ENCODE assay signal across 8 cellular contexts in genomic region chr9:21031091-21031817, GRCh38. TPM values are rescaled to one million over a fixed set of nuclear protein-coding genes. Genes with fewer than 3 reads are reported as not detected.
DNase-seq lines count a peak whose midpoint lies in the region; ATAC-seq and TF ChIP-seq lines count a peak whose summit lies in the region.

HACD4 (minus strand) TSS chr9:21031640; CDS start chr9:21031590, 50 bp downstream.

- POLR2A ChIA-PET in CD8-positive, alpha-beta T cell (lab: Charles Lee): interaction anchor here (0.6 to 1.7 kb wide), 5 partner anchors 12 to 1902 kb away, joined by 3 to 7 read pairs (median 5); partner anchors contain the start of gene MLLT3

- H3K27me3 ChIP-seq in CD8-positive, alpha-beta T cell (ENCODE audit: insufficient read depth, low read length): no peaks in the 10 kb centered on the region
- no peaks in the 10 kb centered on the region for H3K27me3 ChIP-seq in right lobe of liver

- no peaks in the 10 kb centered on the region for H3K9me3 ChIP-seq in CD8-positive, alpha-beta T cell (ENCODE audit: low read length)
- no peaks in the 10 kb centered on the region for H3K9me3 ChIP-seq in right lobe of liver

- ATAC-seq in CD8-positive, alpha-beta T cell: peak; percentile 82
- ATAC-seq in GM19372 (IDR thresholded peaks at IDR 0.05; ENCODE audit: low read depth, unreplicated experiment) (peak; percentile 76), HG03469 (IDR thresholded peaks at IDR 0.05; ENCODE audit: unreplicated experiment) (peak; percentile 52), right lobe of liver (peak; percentile 79 to 87 (median 86))

- DNase-seq in CD8-positive, alpha-beta T cell: peak; percentile 40 to 82 (median 62)
- peak; percentile 16 to 26 for DNase-seq in activated CD4-positive, alpha-beta T cell treated with anti-CD3 and anti-CD28 coated beads for 24 hours (ENCODE audit: low read depth in 2 of 2)
- peak; percentile 76 for DNase-seq in coronary artery (ENCODE audit: low spot score)
- DNase-seq in right lobe of liver: peak; percentile 58 to 69 (median 60)
- peak; percentile 11 to 56 (median 51) for DNase-seq in stimulated activated CD4-positive, alpha-beta T cell treated with anti-CD3 and anti-CD28 coated beads, TNF-alpha, amount 100 ng/mL, for 24 hours (ENCODE audit: low read depth in 3 of 3)
- DNase-seq in NCI-H2171 treated with DMSO at 0.1 percent for 48 hours (lab: John Stamatoyannopoulos, UW): no peak

- peak within 1 kb of the TSS; percentile 79 for H3K27ac ChIP-seq in CD8-positive, alpha-beta T cell (ENCODE audit: low read depth, low read length)
- peak within 1 kb of the TSS; percentile 62 to 86 for H3K27ac ChIP-seq in coronary artery
- peak within 1 kb of the TSS; percentile 29 to 41 (median 31) for H3K27ac ChIP-seq in right lobe of liver

- peaks cover 41% of the 10 kb centered on the region for H3K4me1 ChIP-seq in CD8-positive, alpha-beta T cell (ENCODE audit: insufficient read depth, low read length)
- no peaks in the 10 kb centered on the region for H3K4me1 ChIP-seq in right lobe of liver

- H3K36me3 ChIP-seq in CD8-positive, alpha-beta T cell (ENCODE audit: insufficient read depth, low read length): no peaks in the 10 kb centered on the region
- no peaks in the 10 kb centered on the region for H3K36me3 ChIP-seq in right lobe of liver

- no peak for TF ChIP-seq POLR2A in right lobe of liver (IDR thresholded peaks at IDR 0.05)

- peak within 1 kb of the TSS; percentile 88 for H3K27ac Mint-ChIP-seq in CD8-positive, alpha-beta T cell

- intact Hi-C loops in CD8-positive, alpha-beta T cell (cut with DNase I, micrococcal nuclease): loop anchor here (1.0 to 10.0 kb wide), 9 partner anchors 41 to 774 kb away; partner anchors contain the start of genes FOCAD (in 2 of the 2), MLLT3 (in 2 of the 2) and MTAP (in 2 of the 2)
- intact Hi-C loops in right lobe of liver (cut with DNase I): no loop called here

- CTCF ChIA-PET in CD8-positive, alpha-beta T cell (lab: Charles Lee): interaction anchor here (0.5 to 1.1 kb wide), 3 partner anchors 11 to 1104 kb away, joined by 3 to 4 read pairs (median 4); no protein-coding TSS in a partner anchor

- WGBS in right lobe of liver (ENCODE audit: insufficient coverage, low coverage, low lambda C conversion rate, missing lambda C conversion rate): 13% methylated on average over 9 of the region's 48 CpGs

- H3K9me3 Mint-ChIP-seq in CD8-positive, alpha-beta T cell: no peaks in the 10 kb centered on the region

- peak within 1 kb of the TSS; percentile 84 for H3K4me3 Mint-ChIP-seq in CD8-positive, alpha-beta T cell

- H3K36me3 Mint-ChIP-seq in CD8-positive, alpha-beta T cell: peaks cover 18% of the 10 kb centered on the region

- H3K4me3 ChIP-seq in CD8-positive, alpha-beta T cell (ENCODE audit: low read depth, low read length): peak within 1 kb of the TSS; percentile 94
- peak within 1 kb of the TSS; percentile 74 for H3K4me3 ChIP-seq in coronary artery
- H3K4me3 ChIP-seq in right lobe of liver: peak within 1 kb of the TSS; percentile 32 to 48 (median 48)

- no peak for TF ChIP-seq CTCF in CD8-positive, alpha-beta T cell (IDR thresholded peaks at IDR 0.05)
- TF ChIP-seq CTCF in coronary artery (IDR thresholded peaks at IDR 0.05) (no peak), right lobe of liver (IDR thresholded peaks at IDR 0.05) (no peak)

- H3K27me3 Mint-ChIP-seq in CD8-positive, alpha-beta T cell (ENCODE audit: low read depth): no peaks in the 10 kb centered on the region

- peaks cover 24% of the 10 kb centered on the region for H3K4me1 Mint-ChIP-seq in CD8-positive, alpha-beta T cell (ENCODE audit: low read depth)

RNA-seq across cellular contexts. Expression of gene HACD4, which starts in this region (rescaled TPM):
- total RNA-seq in CD8-positive, alpha-beta T cell: 1 to 10 TPM; 5.9 to 6.3 TPM
- total RNA-seq in right lobe of liver: 1 to 10 TPM in 1 of 6 experiments, under 1 TPM in 5; 0.13 to 1.2 (median 0.54) TPM

Comparison
In these comparisons a context has a peak if more than half of its experiments do, and no peak if none do; other contexts are left out.
1. intact Hi-C loops: an anchor here in CD8-positive, alpha-beta T cell (1.0 to 10.0 kb wide); none called in right lobe of liver.